22 cellular contexts compared by ENCODE assay signal in genomic region chr6:5726976-5727718, GRCh38.
DNase-seq lines count a peak whose midpoint lies in the region; ATAC-seq and TF ChIP-seq lines count a peak whose summit lies in the region.
"Had no signal": no experiment of that assay in that cellular context is flagged by ENCODE, and none has a peak within 500 bp of the region (broad histone marks: within the 10 kb centered on the region; RNA-seq: fewer than 3 reads in every experiment).

No MANE protein-coding gene starts in this region.

- H3K4me1 Mint-ChIP-seq in activated T-cell treated with anti-CD3 and anti-CD28 coated beads, Interleukin-2, amount 50 U/mL, for 4 hours (ENCODE audit: low read depth): peaks cover 23% of the 10 kb centered on the region

- H3K4me1 ChIP-seq in psoas muscle (peaks cover 5% of the 10 kb centered on the region), left lung (peaks cover 0 to 10% of the 10 kb centered on the region in 2 donors), heart left ventricle (peaks cover 0 to 18% (median 0%) of the 10 kb centered on the region in 12 donors)
- H3K4me1 ChIP-seq: right atrium auricular region had no signal

- H3K27ac ChIP-seq in psoas muscle: no peak overlapping the region
- H3K27ac ChIP-seq in left lung: no peak overlapping the region
- no peak overlapping the region for H3K27ac ChIP-seq in heart left ventricle
- H3K27ac ChIP-seq: right atrium auricular region had no signal

- peak; percentile 81 for DNase-seq in Daoy (ENCODE audit: low read depth)
- DNase-seq in SHP77 treated with DMSO at 0.1 percent for 48 hours (lab: John Stamatoyannopoulos, UW): peak; percentile 8
- DNase-seq in fibroblast of peridontal ligament (ENCODE audit: extremely low read depth): peak; percentile 31
- no peak for DNase-seq in psoas muscle
- DNase-seq in left lung: no peak
- DNase-seq in heart left ventricle: no peak
- no peak for DNase-seq in activated T-cell treated with anti-CD3 and anti-CD28 coated beads, Interleukin-2, amount 50 U/mL, for 4 hours
- DNase-seq in NCI-H1048 (lab: John Stamatoyannopoulos, UW): no peak
- DNase-seq: activated T-cell treated with anti-CD3 and anti-CD28 coated beads, Interleukin-2, amount 50 U/mL, for 1 hour; kidney glomerular epithelial cell; mammary epithelial cell; naive thymus-derived CD8-positive, alpha-beta T cell; NCI-H1436 treated with DMSO at 0.1 percent for 48 hours; NCI-H69; OCI-M1; Right ventricle myocardium superior; stimulated activated CD4-positive, alpha-beta T cell treated with anti-CD3 and anti-CD28 coated beads, Interleukin-12 subunit alpha, Interleukin-12 subunit beta, amount 100 ng/mL, for 4 hours; T-cell had no signal

- H3K27me3 Mint-ChIP-seq in activated T-cell treated with anti-CD3 and anti-CD28 coated beads, Interleukin-2, amount 50 U/mL, for 4 hours (ENCODE audit: low read depth): no peaks in the 10 kb centered on the region
- H3K27me3 Mint-ChIP-seq: central memory CD8-positive, alpha-beta T cell; naive thymus-derived CD8-positive, alpha-beta T cell; T-cell had no signal

- H3K4me3 ChIP-seq in psoas muscle (no peak overlapping the region), left lung (no peak overlapping the region), heart left ventricle (no peak overlapping the region)
- H3K4me3 ChIP-seq: HAP-1, right atrium auricular region had no signal

- H3K9me3 ChIP-seq in psoas muscle: no peaks in the 10 kb centered on the region
- no peaks in the 10 kb centered on the region for H3K9me3 ChIP-seq in left lung
- no peaks in the 10 kb centered on the region for H3K9me3 ChIP-seq in heart left ventricle
- H3K9me3 ChIP-seq: HAP-1, right atrium auricular region had no signal

- H3K36me3 Mint-ChIP-seq in activated T-cell treated with anti-CD3 and anti-CD28 coated beads, Interleukin-2, amount 50 U/mL, for 4 hours (ENCODE audit: insufficient read depth): no peaks in the 10 kb centered on the region
- H3K36me3 Mint-ChIP-seq: type B pancreatic cell had no signal

- no peak overlapping the region for H3K4me3 Mint-ChIP-seq in activated T-cell treated with anti-CD3 and anti-CD28 coated beads, Interleukin-2, amount 50 U/mL, for 4 hours
- H3K4me3 Mint-ChIP-seq: central memory CD8-positive, alpha-beta T cell; naive thymus-derived CD8-positive, alpha-beta T cell; T-cell; type B pancreatic cell had no signal

- no peak for TF ChIP-seq CTCF in psoas muscle (IDR thresholded peaks at IDR 0.05)
- TF ChIP-seq CTCF in left lung (IDR thresholded peaks at IDR 0.05): no peak
- TF ChIP-seq CTCF in heart left ventricle (IDR thresholded peaks at IDR 0.05): no peak

- no peaks in the 10 kb centered on the region for H3K9me3 Mint-ChIP-seq in activated T-cell treated with anti-CD3 and anti-CD28 coated beads, Interleukin-2, amount 50 U/mL, for 4 hours
- H3K9me3 Mint-ChIP-seq: central memory CD8-positive, alpha-beta T cell; naive thymus-derived CD8-positive, alpha-beta T cell; T-cell; type B pancreatic cell had no signal

- H3K27me3 ChIP-seq in psoas muscle (ENCODE audit: insufficient read depth in 3 of 3, low read length in 2 of 3): no peaks in the 10 kb centered on the region
- no peaks in the 10 kb centered on the region for H3K27me3 ChIP-seq in left lung
- no peaks in the 10 kb centered on the region for H3K27me3 ChIP-seq in heart left ventricle
- H3K27me3 ChIP-seq: right atrium auricular region had no signal

- H3K36me3 ChIP-seq in psoas muscle (ENCODE audit: insufficient read depth in 1 of 2, low read depth in 1 of 2) (no peaks in the 10 kb centered on the region), left lung (no peaks in the 10 kb centered on the region), heart left ventricle (no peaks in the 10 kb centered on the region)
- H3K36me3 ChIP-seq: HAP-1, right atrium auricular region had no signal

- WGBS in psoas muscle, 3 donors: 80 to 85% (median 81%) methylated on average over 17 of the region's 17 CpGs
- 97 to 98% (median 97%) methylated on average over 13 to 17 of the region's 17 CpGs for WGBS in heart left ventricle, 4 donors

- ATAC-seq in psoas muscle (peak; percentile 47 to 82 (median 70)), left lung (no peak), heart left ventricle (no peak)
- no peak for ATAC-seq in activated T-cell treated with anti-CD3 and anti-CD28 coated beads, Interleukin-2, amount 50 U/mL, for 4 hours
- ATAC-seq: naive thymus-derived CD8-positive, alpha-beta T cell; T-cell had no signal

- TF ChIP-seq POLR2A in heart left ventricle (IDR thresholded peaks at IDR 0.05): no peak

- intact Hi-C loops in psoas muscle (cut with DNase I) (no loop called here), left lung (cut with DNase I) (no loop called here), heart left ventricle (cut with DNase I) (no loop called here)

Comparison
In these comparisons a context has a peak if more than half of its experiments do, and no peak if none do; other contexts are left out.
1. DNase-seq: peak in Daoy (single experiment), SHP77 treated with DMSO at 0.1 percent for 48 hours (single experiment) and fibroblast of peridontal ligament (single experiment); none in psoas muscle (0 of 2), left lung (0 of 2), heart left ventricle (0 of 5), activated T-cell treated with anti-CD3 and anti-CD28 coated beads, Interleukin-2, amount 50 U/mL, for 4 hours (single experiment) and NCI-H1048 (single experiment).
2. ATAC-seq: peak in psoas muscle (4 of 4); none in left lung (single experiment), heart left ventricle (0 of 4) and activated T-cell treated with anti-CD3 and anti-CD28 coated beads, Interleukin-2, amount 50 U/mL, for 4 hours (0 of 2).